In the genomic region with DNA sequence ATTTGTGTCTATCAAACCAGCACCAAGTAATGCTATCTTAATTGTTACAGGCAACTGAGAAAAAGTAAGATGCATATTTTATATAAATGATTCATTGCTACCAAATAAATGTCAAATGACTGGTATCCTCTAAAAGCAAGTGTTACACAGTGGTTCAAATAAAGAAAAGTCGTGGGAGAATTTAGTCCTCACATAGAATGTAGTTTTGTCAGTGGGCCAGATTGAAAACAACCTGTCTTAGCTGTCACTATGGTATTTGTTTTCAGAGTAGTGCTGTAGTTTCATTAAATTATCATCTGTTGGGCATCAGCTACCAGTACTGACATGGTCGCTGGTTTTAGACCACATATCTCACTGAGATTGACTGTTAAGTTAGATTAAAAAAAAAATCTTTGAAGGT, we compare ENCODE assay signal across 24 cellular contexts.
A peak's percentile ranks its signal among the peaks of the same experiment; 100 is the strongest.
DNase-seq lines count a peak whose midpoint lies in the region; ATAC-seq and TF ChIP-seq lines count a peak whose summit lies in the region.
"Had no signal": no experiment of that assay in that cellular context is flagged by ENCODE, and none has a peak within 500 bp of the region (broad histone marks: within the 10 kb centered on the region; RNA-seq: fewer than 3 reads in every experiment).

No MANE protein-coding gene starts in this region.

- H3K4me1 ChIP-seq in iPS-20b (ENCODE audit: insufficient read depth, low read length), result peaks cover 9% of the 10 kb centered on the region; the same call in 1 of the 2 replicates
- H3K4me1 ChIP-seq: psoas muscle, sigmoid colon, SJSA1, vagina had no signal

- peak; percentile 26; the same call in 2 of the 3 replicates for ATAC-seq in SK-N-SH treated with all-trans-retinoic acid at 6 μM for 48 hours
- ATAC-seq in stimulated activated naive CD8-positive, alpha-beta T cell treated with anti-CD3 and anti-CD28 coated beads, Interleukin-15, amount 100 ng/mL, for 72 hours, result peak; percentile 25
- no peak for ATAC-seq in GM19395 (IDR thresholded peaks at IDR 0.05; ENCODE audit: unreplicated experiment)
- ATAC-seq: body of pancreas; CD8-positive, alpha-beta T cell; left lobe of liver; psoas muscle had no signal

- no peaks in the 10 kb centered on the region for H3K9me3 Mint-ChIP-seq in activated T-cell treated with anti-CD3 and anti-CD28 coated beads, Interleukin-2, amount 50 U/mL, for 24 hours
- H3K9me3 Mint-ChIP-seq in stimulated activated naive CD8-positive, alpha-beta T cell treated with anti-CD3 and anti-CD28 coated beads, Interleukin-15, amount 100 ng/mL, for 72 hours, result peaks cover 6 to 8% of the 10 kb centered on the region in 2 donors

- H3K36me3 ChIP-seq in iPS-20b (ENCODE audit: insufficient read depth, low read depth, low read length), result no peaks in the 10 kb centered on the region
- H3K36me3 ChIP-seq: sigmoid colon, SJSA1, thoracic aorta, vagina had no signal

- no peak for DNase-seq in activated T-cell treated with anti-CD3 and anti-CD28 coated beads, Interleukin-2, amount 50 U/mL, for 24 hours
- no peak for DNase-seq in activated T-cell treated with anti-CD3 and anti-CD28 coated beads, Interleukin-2, amount 50 U/mL, for 1 hour
- no peak for DNase-seq in stimulated activated naive CD8-positive, alpha-beta T cell treated with anti-CD3 and anti-CD28 coated beads, Interleukin-15, amount 100 ng/mL, for 72 hours
- no peak for DNase-seq in NCI-H526 treated with DMSO at 0.1 percent for 48 hours (lab: John Stamatoyannopoulos, UW)
- DNase-seq in medulla oblongata (ENCODE audit: extremely low spot score), result no peak
- DNase-seq: body of pancreas; CD8-positive, alpha-beta T cell; dorsolateral prefrontal cortex; GM23248; HFFc6; mesendoderm; NCI-H526; psoas muscle; sigmoid colon; stimulated activated CD4-positive, alpha-beta T cell treated with anti-CD3 and anti-CD28 coated beads, Interleukin-4, amount 100 ng/mL, for 4 hours; stimulated activated naive CD4-positive, alpha-beta T cell had no signal

- H3K27me3 ChIP-seq in iPS-20b (ENCODE audit: insufficient read depth, low read length), result no peaks in the 10 kb centered on the region
- H3K27me3 ChIP-seq: body of pancreas, sigmoid colon, SJSA1, vagina had no signal

- peak overlapping the region; percentile 51 for H3K27ac Mint-ChIP-seq in activated T-cell treated with anti-CD3 and anti-CD28 coated beads, Interleukin-2, amount 50 U/mL, for 24 hours
- no peak overlapping the region for H3K27ac Mint-ChIP-seq in stimulated activated naive CD8-positive, alpha-beta T cell treated with anti-CD3 and anti-CD28 coated beads, Interleukin-15, amount 100 ng/mL, for 72 hours
- H3K27ac Mint-ChIP-seq: B cell; CD8-positive, alpha-beta T cell; HFFc6 had no signal

- H3K9ac ChIP-seq in iPS-20b (ENCODE audit: low read depth, low read length), result peak overlapping the region; percentile 10; the same call in 1 of the 2 replicates
- H3K9ac ChIP-seq: GM23248 had no signal

- peaks cover 32% of the 10 kb centered on the region for H3K4me1 Mint-ChIP-seq in activated T-cell treated with anti-CD3 and anti-CD28 coated beads, Interleukin-2, amount 50 U/mL, for 24 hours (ENCODE audit: low read depth)
- peaks cover 35% of the 10 kb centered on the region for H3K4me1 Mint-ChIP-seq in stimulated activated naive CD8-positive, alpha-beta T cell treated with anti-CD3 and anti-CD28 coated beads, Interleukin-15, amount 100 ng/mL, for 72 hours
- H3K4me1 Mint-ChIP-seq: B cell had no signal

- no peak overlapping the region for H3K4me3 ChIP-seq in iPS-20b (ENCODE audit: low read length)
- H3K4me3 ChIP-seq: body of pancreas, dorsolateral prefrontal cortex, GM23248, psoas muscle, sigmoid colon, SJSA1, thoracic aorta, vagina had no signal

- peak overlapping the region; percentile 19 for H3K4me3 Mint-ChIP-seq in activated T-cell treated with anti-CD3 and anti-CD28 coated beads, Interleukin-2, amount 50 U/mL, for 24 hours
- H3K4me3 Mint-ChIP-seq in stimulated activated naive CD8-positive, alpha-beta T cell treated with anti-CD3 and anti-CD28 coated beads, Interleukin-15, amount 100 ng/mL, for 72 hours, result peak overlapping the region in 1 of 2 donors; percentile 8
- H3K4me3 Mint-ChIP-seq: B cell; CD8-positive, alpha-beta T cell; HFFc6 had no signal

- no peaks in the 10 kb centered on the region for H3K9me3 ChIP-seq in iPS-20b (ENCODE audit: insufficient read depth, low read depth, low read length)
- H3K9me3 ChIP-seq: body of pancreas, psoas muscle, sigmoid colon, SJSA1, thoracic aorta, vagina had no signal

- no peak overlapping the region for H3K27ac ChIP-seq in iPS-20b (ENCODE audit: low read length)
- H3K27ac ChIP-seq: body of pancreas, dorsolateral prefrontal cortex, GM23248, psoas muscle, sigmoid colon, SJSA1, thoracic aorta, vagina had no signal

- H3K27me3 Mint-ChIP-seq in activated T-cell treated with anti-CD3 and anti-CD28 coated beads, Interleukin-2, amount 50 U/mL, for 24 hours, result peaks cover 8% of the 10 kb centered on the region
- H3K27me3 Mint-ChIP-seq in stimulated activated naive CD8-positive, alpha-beta T cell treated with anti-CD3 and anti-CD28 coated beads, Interleukin-15, amount 100 ng/mL, for 72 hours, result peaks cover 8% of the 10 kb centered on the region

- no peaks in the 10 kb centered on the region for H3K36me3 Mint-ChIP-seq in activated T-cell treated with anti-CD3 and anti-CD28 coated beads, Interleukin-2, amount 50 U/mL, for 24 hours (ENCODE audit: low read depth)
- H3K36me3 Mint-ChIP-seq: CD8-positive, alpha-beta T cell had no signal

TF ChIP-seq in SK-N-SH treated with all-trans-retinoic acid at 6 μM for 48 hours, 23 proteins besides CTCF, POLR2A, EP300 and RAD21:
- TF ChIP-seq BACH2 (CRISPR knock-in tag; IDR thresholded peaks at IDR 0.05; ENCODE audit: borderline replicate concordance) (no peak), CSDC2 (CRISPR knock-in tag; IDR thresholded peaks at IDR 0.05) (no peak), RARB (CRISPR knock-in tag; IDR thresholded peaks at IDR 0.05) (no peak), TCF4 (CRISPR knock-in tag; IDR thresholded peaks at IDR 0.05; ENCODE audit: borderline replicate concordance) (no peak), ISL1 (CRISPR knock-in tag; IDR thresholded peaks at IDR 0.05) (peak; percentile 56), ZFP30 (CRISPR knock-in tag; IDR thresholded peaks at IDR 0.05) (no peak)
